In the genomic region with DNA sequence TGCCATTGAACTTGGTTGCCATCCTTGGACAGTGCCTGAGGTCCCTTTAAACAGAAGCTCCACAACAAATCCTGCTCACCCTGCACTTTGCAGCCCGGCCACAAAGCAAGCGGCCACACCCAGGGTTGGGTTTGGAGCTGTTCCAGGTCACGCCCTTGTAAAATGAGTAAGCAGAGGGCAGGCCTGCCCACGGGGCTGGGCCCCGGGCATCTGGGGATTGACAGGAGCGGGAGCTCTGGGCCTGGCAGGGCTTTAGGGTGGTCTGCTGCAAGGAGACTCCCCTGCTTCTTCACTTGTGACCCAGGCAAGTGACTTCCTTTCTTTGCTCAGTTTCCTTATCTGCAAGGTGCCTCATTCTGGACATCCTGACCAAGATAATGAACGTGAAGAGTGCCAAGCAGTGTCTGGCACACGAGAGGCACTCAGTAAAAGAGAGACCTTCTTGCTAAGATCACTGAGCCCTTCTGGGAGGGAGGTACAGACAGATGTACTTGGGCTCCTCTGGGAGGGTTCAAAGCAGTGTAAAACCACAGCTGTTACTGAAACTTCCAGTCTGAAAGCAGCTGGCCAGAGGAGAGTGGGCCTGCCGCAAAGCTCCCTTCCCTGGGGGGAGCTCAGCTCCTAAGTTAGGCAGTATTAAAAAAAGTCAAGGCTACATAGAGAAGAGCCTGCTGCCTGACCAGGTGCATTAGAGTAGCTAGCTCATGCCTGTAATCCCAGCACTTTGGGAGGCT, we compare ENCODE assay signal across 8 cellular contexts. TPM values are rescaled to one million over a fixed set of nuclear protein-coding genes. Genes with fewer than 3 reads are reported as not detected.
DNase-seq lines count a peak whose midpoint lies in the region; ATAC-seq and TF ChIP-seq lines count a peak whose summit lies in the region.

No MANE protein-coding gene starts in this region.

- DNase-seq in GM12865 (ENCODE audit: low read depth) (peak; percentile 92), NCI-H2171 (lab: John Stamatoyannopoulos, UW) (peak; percentile 79), cerebellar cortex (ENCODE audit: low spot score) (peak; percentile 43)
- peak; percentile 31 to 50 (median 42) for DNase-seq in activated CD4-positive, CD25-positive, alpha-beta regulatory T cell (lab: John Stamatoyannopoulos, UW)

- TF ChIP-seq CTCF in GM12865 (IDR thresholded peaks at IDR 0.05; ENCODE audit: insufficient read depth, low read depth, low read length, missing control alignments) = no peak

- no peaks in the 10 kb centered on the region for H3K9me3 Mint-ChIP-seq in stimulated activated memory B cell treated with anti-CD40 and anti-IgM and Interleukin-4, amounts not matched to agents 10 μg/mL and 1 μg/mL and 100 μg/mL, for 72 hours

- no peaks in the 10 kb centered on the region for H3K27me3 Mint-ChIP-seq in stimulated activated memory B cell treated with anti-CD40 and anti-IgM and Interleukin-4, amounts not matched to agents 10 μg/mL and 1 μg/mL and 100 μg/mL, for 72 hours

- peak overlapping the region; percentile 78 for H3K27ac Mint-ChIP-seq in stimulated activated memory B cell treated with anti-CD40 and anti-IgM and Interleukin-4, amounts not matched to agents 10 μg/mL and 1 μg/mL and 100 μg/mL, for 72 hours

- H3K4me3 Mint-ChIP-seq in stimulated activated memory B cell treated with anti-CD40 and anti-IgM and Interleukin-4, amounts not matched to agents 10 μg/mL and 1 μg/mL and 100 μg/mL, for 72 hours = peak overlapping the region; percentile 71

- peak overlapping the region; percentile 84 for H3K4me3 ChIP-seq in GM12865 (ENCODE audit: low read depth, low read length)
- peak overlapping the region; percentile 42 for H3K4me3 ChIP-seq in mononuclear cell (ENCODE audit: low read length)

- H3K4me1 Mint-ChIP-seq in stimulated activated memory B cell treated with anti-CD40 and anti-IgM and Interleukin-4, amounts not matched to agents 10 μg/mL and 1 μg/mL and 100 μg/mL, for 72 hours = peaks cover 79% of the 10 kb centered on the region

- no peaks in the 10 kb centered on the region for H3K36me3 Mint-ChIP-seq in stimulated activated memory B cell treated with anti-CD40 and anti-IgM and Interleukin-4, amounts not matched to agents 10 μg/mL and 1 μg/mL and 100 μg/mL, for 72 hours

- peak; percentile 48 for ATAC-seq in HG02678 (IDR thresholded peaks at IDR 0.05; ENCODE audit: unreplicated experiment)
- ATAC-seq in stimulated activated memory B cell treated with anti-CD40 and anti-IgM and Interleukin-4, amounts not matched to agents 10 μg/mL and 1 μg/mL and 100 μg/mL, for 72 hours = peak; percentile 70
- ATAC-seq in HG03097 (IDR thresholded peaks at IDR 0.05; ENCODE audit: low FRiP score, unreplicated experiment) = no peak

- H3K9me3 ChIP-seq in mononuclear cell (ENCODE audit: low read depth, low read length) = no peaks in the 10 kb centered on the region

- no peaks in the 10 kb centered on the region for H3K27me3 ChIP-seq in mononuclear cell (ENCODE audit: insufficient read depth, low read length)

- H3K4me1 ChIP-seq in mononuclear cell (ENCODE audit: insufficient read depth, low read length) = peaks cover 98% of the 10 kb centered on the region

RNA-seq across cellular contexts. Expression of a gene that starts 2.6 kb away (rescaled TPM):
- total RNA-seq in mononuclear cell = 2.7 TPM

RNA-seq across cellular contexts. Expression of a gene that starts 30.9 kb away (rescaled TPM):
- 47.3 TPM for total RNA-seq in mononuclear cell

RNA-seq across cellular contexts. Expression of a gene that starts 44.4 kb away (rescaled TPM):
- total RNA-seq in mononuclear cell = 0.42 TPM

Comparison
In these comparisons a context has a peak if more than half of its experiments do, and no peak if none do; other contexts are left out.
1. DNase-seq: peak in every context shown above with its lines; median percentile 92 in GM12865; 79 in NCI-H2171; 43 in cerebellar cortex; 42 in activated CD4-positive, CD25-positive, alpha-beta regulatory T cell.